In the genomic region with DNA sequence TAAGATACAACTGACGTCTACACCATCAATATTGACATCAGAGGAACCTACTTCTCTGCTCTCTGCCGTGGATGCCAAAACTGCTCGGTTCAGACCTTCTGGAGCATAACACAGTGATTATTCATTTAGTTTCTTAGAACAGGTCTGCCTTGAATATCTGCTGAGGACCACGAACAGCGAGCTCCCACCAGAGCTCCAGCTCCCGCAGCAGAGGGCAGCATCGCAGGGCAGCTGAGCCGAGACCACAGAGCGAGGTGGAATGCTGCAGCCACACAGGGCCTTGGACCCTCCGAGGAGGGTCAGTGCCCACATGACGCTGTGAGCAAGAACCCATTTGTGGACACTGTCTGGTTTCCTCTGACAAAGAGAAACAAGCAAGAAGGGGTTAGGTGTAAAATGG, we compare ENCODE assay signal across 17 cellular contexts. TPM values are rescaled to one million over a fixed set of nuclear protein-coding genes. Genes with fewer than 3 reads are reported as not detected.
"Had no signal": no experiment of that assay in that cellular context is flagged by ENCODE, and none has a peak within 500 bp of the region (broad histone marks: within the 10 kb centered on the region; RNA-seq: fewer than 3 reads in every experiment).

No MANE protein-coding gene starts in this region.

- H3K27ac ChIP-seq: body of pancreas, dorsolateral prefrontal cortex, left lung, right atrium auricular region, skin epidermis had no signal

- H3K4me1 ChIP-seq: body of pancreas, left lung had no signal

- H3K27me3 ChIP-seq: body of pancreas, right atrium auricular region had no signal

- DNase-seq: activated CD4-positive, alpha-beta T cell treated with anti-CD3 and anti-CD28 coated beads, Interleukin-2, amount 50 U/mL, for 1 hour; activated CD4-positive, CD25-positive, alpha-beta regulatory T cell treated with anti-CD3 and anti-CD28 coated beads, Interleukin-2, amount 50 U/mL, for 72 hours; activated naive CD4-positive, alpha-beta T cell treated with anti-CD3 and anti-CD28 coated beads for 36 hours; body of pancreas; caudate nucleus; hypothalamus; left lung; mammary epithelial cell; stimulated activated CD4-positive, alpha-beta T cell treated with anti-CD3 and anti-CD28 coated beads, Interleukin-15, amount 100 ng/mL, for 24 hours; stimulated activated CD4-positive, alpha-beta T cell treated with anti-CD3 and anti-CD28 coated beads, Interleukin-2, amount 100 ng/mL, for 48 hours; stimulated activated naive CD8-positive, alpha-beta T cell treated with anti-CD3 and anti-CD28 coated beads, Interleukin-15, amount 100 ng/mL, for 72 hours had no signal

- H3K9me3 ChIP-seq: body of pancreas, left lung, right atrium auricular region had no signal

- H3K4me3 ChIP-seq: body of pancreas, dorsolateral prefrontal cortex, left lung, right atrium auricular region, skin epidermis had no signal

- H3K36me3 ChIP-seq: left lung had no signal

- ATAC-seq: activated T-helper 17 cell treated with anti-CD3 and anti-CD28 coated beads, Interleukin-2, amount 50 U/mL, for 72 hours; body of pancreas; left lung; stimulated activated naive CD8-positive, alpha-beta T cell treated with anti-CD3 and anti-CD28 coated beads, Interleukin-15, amount 100 ng/mL, for 72 hours had no signal

RNA-seq across cellular contexts. Expression of gene VIPR2, which starts 6.8 kb away (rescaled TPM):
- total RNA-seq: epithelial cell of proximal tubule, mammary epithelial cell had no signal
- polyA plus RNA-seq: keratinocyte, mammary epithelial cell had no signal
